In genomic region chrX:24282381-24283121, GRCh38 we compare ENCODE assay signal across 15 cellular contexts. TPM values are rescaled to one million over a fixed set of nuclear protein-coding genes. Genes with fewer than 3 reads are reported as not detected.
DNase-seq lines count a peak whose midpoint lies in the region; ATAC-seq, FAIRE-seq and TF ChIP-seq lines count a peak whose summit lies in the region.
"Had no signal": no experiment of that assay in that cellular context is flagged by ENCODE, and none has a peak within 500 bp of the region (broad histone marks: within the 10 kb centered on the region; RNA-seq: fewer than 3 reads in every experiment).

No MANE protein-coding gene starts in this region.

- H2AFZ ChIP-seq in ACC112 (ENCODE audit: low read length, unreplicated experiment): peak overlapping the region; percentile 91

- in situ Hi-C loops in astrocyte of the cerebellum (cut with HindIII; ENCODE audit: low sequenced_read_pairs): no loop called here
- in situ Hi-C loops in gastrocnemius medialis (cut with MboI; ENCODE audit: low sequenced_read_pairs in 4 of 4): no loop called here

- intact Hi-C loops in gastrocnemius medialis (cut with DNase I; ENCODE audit: low total_unique reads): no loop called here

- DNase-seq in H7 (peak; percentile 10), astrocyte of the cerebellum (ENCODE audit: low read depth) (peak; percentile 24), kidney tubule cell (ENCODE audit: low spot score) (peak; percentile 71), NCI-H1417 (lab: John Stamatoyannopoulos, UW) (no peak), gastrocnemius medialis (no peak), small intestine (no peak)
- DNase-seq: activated CD4-positive, CD25-positive, alpha-beta regulatory T cell treated with anti-CD3 and anti-CD28 coated beads, Interleukin-2, amount 50 U/mL, for 72 hours; activated naive CD4-positive, alpha-beta T cell treated with anti-CD3 and anti-CD28 coated beads, Interleukin-2, amount 10 ng/mL, durations not matched to agents 7 days and 5 days; C1 segment of cervical spinal cord; NCI-H1436 had no signal

- H3K9me3 ChIP-seq in gastrocnemius medialis (no peaks in the 10 kb centered on the region), small intestine (ENCODE audit: control insufficient read depth, low read depth) (no peaks in the 10 kb centered on the region)

- TF ChIP-seq POLR2A in gastrocnemius medialis (IDR thresholded peaks at IDR 0.05): no peak

- H3K27me3 ChIP-seq in ACC112 (ENCODE audit: insufficient read depth, low read length) (no peaks in the 10 kb centered on the region), H7 (ENCODE audit: control insufficient read depth, insufficient read depth, low read length) (no peaks in the 10 kb centered on the region; the same call in 1 of the 2 replicates), gastrocnemius medialis (no peaks in the 10 kb centered on the region), small intestine (ENCODE audit: control insufficient read depth in 2 of 2, insufficient read depth in 2 of 2, low read length in 2 of 2) (no peaks in the 10 kb centered on the region)

- H3K4me3 ChIP-seq in ACC112 (ENCODE audit: low read depth, low read length): peak overlapping the region; percentile 60
- H3K4me3 ChIP-seq in H7 (ENCODE audit: insufficient read depth, low read depth, low read length): no peak overlapping the region
- no peak overlapping the region for H3K4me3 ChIP-seq in astrocyte of the cerebellum (ENCODE audit: low read depth, low read length)
- no peak overlapping the region for H3K4me3 ChIP-seq in gastrocnemius medialis
- no peak overlapping the region for H3K4me3 ChIP-seq in small intestine (ENCODE audit: low read depth in 1 of 2, low read length in 2 of 2)
- H3K4me3 ChIP-seq: lung, skin epidermis had no signal

- no peak for FAIRE-seq in small intestine (lab: Jason Lieb, UNC)

- peaks cover 16% of the 10 kb centered on the region for H3K4me1 ChIP-seq in ACC112 (ENCODE audit: control insufficient read depth, insufficient read depth, low read length, unreplicated experiment)
- no peaks in the 10 kb centered on the region for H3K4me1 ChIP-seq in gastrocnemius medialis
- H3K4me1 ChIP-seq in small intestine (ENCODE audit: control insufficient read depth in 2 of 2, insufficient read depth in 1 of 2, low read depth in 1 of 2, low read length in 1 of 2): no peaks in the 10 kb centered on the region

- ATAC-seq in gastrocnemius medialis: no peak
- no peak for ATAC-seq in HG02884 (IDR thresholded peaks at IDR 0.05; ENCODE audit: unreplicated experiment)
- ATAC-seq: Panc1 had no signal

- H3K36me3 ChIP-seq in ACC112 (ENCODE audit: insufficient read depth, low read length) (no peaks in the 10 kb centered on the region), H7 (replicated peaks; ENCODE audit: control insufficient read depth, insufficient read depth, low read length) (no peaks in the 10 kb centered on the region), gastrocnemius medialis (no peaks in the 10 kb centered on the region), small intestine (ENCODE audit: control insufficient read depth in 2 of 2, insufficient read depth in 2 of 2, low read length in 2 of 2) (no peaks in the 10 kb centered on the region)

- H3K27ac ChIP-seq in ACC112 (ENCODE audit: low read depth, low read length): no peak overlapping the region
- no peak overlapping the region for H3K27ac ChIP-seq in gastrocnemius medialis
- H3K27ac ChIP-seq in small intestine (ENCODE audit: low read depth in 1 of 2, low read length in 1 of 2): peak overlapping the region in 1 of 2 donors; percentile 34

- WGBS in small intestine, 3 donors: 35 to 72% (median 60%) methylated on average over 12 of the region's 12 CpGs

- TF ChIP-seq CTCF in astrocyte of the cerebellum (IDR thresholded peaks at IDR 0.05; ENCODE audit: low read depth, low read length, missing control alignments) (no peak), gastrocnemius medialis (IDR thresholded peaks at IDR 0.05 in 4 of 5, conservative IDR thresholded peaks at IDR 0.05 in 1 of 5) (no peak)

- H3K79me2 ChIP-seq in ACC112 (ENCODE audit: control insufficient read depth, insufficient read depth, low read length, unreplicated experiment): no peaks in the 10 kb centered on the region

RNA-seq across cellular contexts. Expression of gene SUPT20HL2, which starts 31.3 kb away (rescaled TPM):
- total RNA-seq in H7 (2014; rRNA removed; shearing (Covaris generic)): 0.14 TPM in 1 of 2 replicates, not detected in the other
- total RNA-seq in gastrocnemius medialis: not detected
- polyA plus RNA-seq in small intestine: not detected
- total RNA-seq: lung had no signal
- polyA plus RNA-seq: lung had no signal

Comparison
In these comparisons a context has a peak if more than half of its experiments do, and no peak if none do; other contexts are left out.
1. DNase-seq: peak in H7 (single experiment), astrocyte of the cerebellum (single experiment) and kidney tubule cell (single experiment); none in NCI-H1417 (0 of 3), gastrocnemius medialis (0 of 2) and small intestine (single experiment).